20 cellular contexts compared by ENCODE assay signal in the genomic region with DNA sequence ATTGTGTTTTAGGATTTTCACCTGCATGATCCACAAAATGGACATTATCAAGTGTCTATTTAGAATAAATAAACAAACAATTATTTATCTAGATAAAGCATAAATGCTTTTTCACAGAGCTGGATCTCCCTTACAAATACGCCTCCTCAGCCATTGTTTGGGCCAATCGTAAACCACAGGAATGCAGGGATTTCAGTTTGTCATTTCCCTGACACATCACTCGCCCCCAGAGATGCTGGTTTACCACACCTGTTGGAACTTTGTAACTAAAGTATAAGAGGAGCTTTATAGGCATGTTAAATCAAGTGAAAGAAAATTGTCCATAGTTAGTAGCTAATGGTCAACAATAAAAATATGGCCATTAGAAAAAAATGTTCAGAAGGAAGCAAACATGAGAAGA. TPM values are rescaled to one million over a fixed set of nuclear protein-coding genes. Genes with fewer than 3 reads are reported as not detected.
"Had no signal": no experiment of that assay in that cellular context is flagged by ENCODE, and none has a peak within 500 bp of the region (broad histone marks: within the 10 kb centered on the region; RNA-seq: fewer than 3 reads in every experiment).

No MANE protein-coding gene starts in this region.

- H3K27me3 ChIP-seq: spleen had no signal

- H3K4me1 ChIP-seq: spleen had no signal

- H2AFZ ChIP-seq: parathyroid adenoma had no signal

- H3K27ac ChIP-seq: parathyroid adenoma, spleen had no signal

- H3K4me3 ChIP-seq: spleen had no signal

- H3K9me3 ChIP-seq: spleen had no signal

- DNase-seq: activated CD4-positive, alpha-beta memory T cell treated with anti-CD3 and anti-CD28 coated beads, Interleukin-2, amount 10 ng/mL, durations not matched to agents 7 days and 5 days; activated CD4-positive, alpha-beta T cell treated with anti-CD3 and anti-CD28 coated beads for 4 hours; activated naive CD4-positive, alpha-beta T cell treated with Interleukin-2 at 50 U/mL for 16 hours; activated naive CD8-positive, alpha-beta T cell treated with anti-CD3 and anti-CD28 coated beads, Interleukin-2, amount 10 ng/mL, durations not matched to agents 7 days and 5 days; activated T-cell treated with anti-CD3 and anti-CD28 coated beads, Interleukin-2, amount 50 U/mL, for 1 hour; cerebellar nuclear complex; effector CD4-positive, alpha-beta T cell; immature natural killer cell; left cardiac atrium; spleen; stimulated activated CD4-positive, alpha-beta T cell treated with anti-CD3 and anti-CD28 coated beads, Interleukin-1b, Interleukin-23, amount 100 ng/mL, for 48 hours; stimulated activated CD8-positive, alpha-beta memory T cell treated with anti-CD3 and anti-CD28 coated beads, Interleukin-4, amount 100 ng/mL, for 48 hours; stimulated activated naive CD4-positive, alpha-beta T cell; T-helper 2 cell had no signal

- H3K79me2 ChIP-seq: parathyroid adenoma had no signal

- H3K9ac ChIP-seq: parathyroid adenoma had no signal

- ATAC-seq: activated T-helper 17 cell treated with anti-CD3 and anti-CD28 coated beads, Interleukin-2, amount 50 U/mL, for 72 hours; esophagus mucosa; left cardiac atrium; sciatic nerve; WTC11 had no signal

- H3K36me3 ChIP-seq: spleen had no signal

RNA-seq across cellular contexts. Expression of a gene that starts 40.3 kb away (rescaled TPM):
- total RNA-seq: activated CD4-positive, alpha-beta memory T cell treated with anti-CD3 and anti-CD28 coated beads, Interleukin-2, amount 10 ng/mL, durations not matched to agents 7 days and 5 days; activated naive CD8-positive, alpha-beta T cell treated with anti-CD3 and anti-CD28 coated beads, Interleukin-2, amount 10 ng/mL, durations not matched to agents 7 days and 5 days; esophagus mucosa; lower leg skin; WTC11 had no signal
- polyA plus RNA-seq: immature natural killer cell had no signal
